ENCODE assay signal across 11 cellular contexts in genomic region chr22:39723899-39724351, GRCh38.
DNase-seq lines count a peak whose midpoint lies in the region; ATAC-seq and TF ChIP-seq lines count a peak whose summit lies in the region.
"Had no signal": no experiment of that assay in that cellular context is flagged by ENCODE, and none has a peak within 500 bp of the region (broad histone marks: within the 10 kb centered on the region; RNA-seq: fewer than 3 reads in every experiment).

No MANE protein-coding gene starts in this region.

- no peaks in the 10 kb centered on the region for H3K4me1 Mint-ChIP-seq in osteocyte (ENCODE audit: unreplicated experiment)

- H3K9me3 ChIP-seq in Peyer's patch, result no peaks in the 10 kb centered on the region
- H3K9me3 ChIP-seq: thoracic aorta had no signal

- no peak overlapping the region for H3K27ac Mint-ChIP-seq in osteocyte (ENCODE audit: unreplicated experiment)

- H3K4me1 ChIP-seq in Peyer's patch, result peaks cover 0 to 6% (median 0%) of the 10 kb centered on the region in 4 donors

- no peak overlapping the region for H3K27ac ChIP-seq in Peyer's patch
- H3K27ac ChIP-seq: thoracic aorta had no signal

- no peaks in the 10 kb centered on the region for H3K27me3 ChIP-seq in Peyer's patch

- H3K27me3 Mint-ChIP-seq in osteocyte (ENCODE audit: unreplicated experiment), result peaks cover 32% of the 10 kb centered on the region

- H3K4me3 Mint-ChIP-seq in osteocyte (ENCODE audit: unreplicated experiment), result no peak overlapping the region
- H3K4me3 Mint-ChIP-seq: activated T-cell treated with anti-CD3 and anti-CD28 coated beads, Interleukin-2, amount 50 U/mL, for 4 hours had no signal

- H3K4me3 ChIP-seq in Peyer's patch (no peak overlapping the region), epithelial cell of esophagus (ENCODE audit: low read length) (no peak overlapping the region)
- H3K4me3 ChIP-seq: thoracic aorta had no signal

- no peaks in the 10 kb centered on the region for H3K36me3 Mint-ChIP-seq in osteocyte (ENCODE audit: unreplicated experiment)

- ATAC-seq in GM19395 (IDR thresholded peaks at IDR 0.05; ENCODE audit: unreplicated experiment), result no peak
- no peak for ATAC-seq in HG03045 (IDR thresholded peaks at IDR 0.05; ENCODE audit: unreplicated experiment)
- ATAC-seq: activated T-cell treated with anti-CD3 and anti-CD28 coated beads, Interleukin-2, amount 50 U/mL, for 4 hours had no signal

- TF ChIP-seq CTCF in Peyer's patch (IDR thresholded peaks at IDR 0.05) (no peak), epithelial cell of esophagus (IDR thresholded peaks at IDR 0.05; ENCODE audit: insufficient read depth, low read depth, low read length, missing control alignments) (no peak), osteocyte (IDR thresholded peaks at IDR 0.05) (no peak)

- DNase-seq in HCEC 1CT (peak; percentile 10), Peyer's patch (peak in 2 of 3 donors; percentile 56 to 91), epithelial cell of esophagus (ENCODE audit: low read depth) (peak; percentile 31), osteocyte (ENCODE audit: extremely low spot score, unreplicated experiment) (peak; percentile 38), NCI-H2081 treated with DMSO at 0.1 percent for 48 hours (lab: John Stamatoyannopoulos, UW) (no peak)
- DNase-seq: activated T-cell treated with anti-CD3 and anti-CD28 coated beads, Interleukin-2, amount 50 U/mL, for 4 hours; KG1; right cardiac atrium had no signal

- H3K9me3 Mint-ChIP-seq in osteocyte (ENCODE audit: unreplicated experiment), result no peaks in the 10 kb centered on the region
- H3K9me3 Mint-ChIP-seq: activated T-cell treated with anti-CD3 and anti-CD28 coated beads, Interleukin-2, amount 50 U/mL, for 4 hours had no signal

- no peaks in the 10 kb centered on the region for H3K36me3 ChIP-seq in Peyer's patch
- H3K36me3 ChIP-seq: thoracic aorta had no signal

- TF ChIP-seq POLR2A in Peyer's patch (IDR thresholded peaks at IDR 0.05), result no peak
